ENCODE assay signal across 1 cellular context in genomic region chr21:37041706-37042271, GRCh38.
TF ChIP-seq lines count a peak whose summit lies in the region.

No MANE protein-coding gene starts in this region.

TF ChIP-seq in K562, 482 proteins besides CTCF, POLR2A, EP300 and RAD21:
- TF ChIP-seq ETS1 (conservative IDR thresholded peaks at IDR 0.05; ENCODE audit: control insufficient read depth, low read depth, low read length) (no peak), SRSF3 (IDR thresholded peaks at IDR 0.05; ENCODE audit: insufficient read depth, low read length) (no peak), RFX1 (IDR thresholded peaks at IDR 0.05) (no peak), CCAR2 (IDR thresholded peaks at IDR 0.05; ENCODE audit: low read depth, low read length) (no peak), ATF7 (IDR thresholded peaks at IDR 0.05) (no peak), ELF2 (CRISPR knock-in tag; IDR thresholded peaks at IDR 0.05) (no peak), ZNF224 (CRISPR knock-in tag; IDR thresholded peaks at IDR 0.05) (no peak)
